Comparison of ENCODE assay signal across 2 cellular contexts in genomic region chr10:53432035-53432434, GRCh38.
TF ChIP-seq lines count a peak whose summit lies in the region.

No MANE protein-coding gene starts in this region.

TF ChIP-seq in SK-N-SH, 30 proteins besides CTCF, POLR2A, EP300 and RAD21 (continued from another document):
- TF ChIP-seq NRF1 (IDR thresholded peaks at IDR 0.05; ENCODE audit: low read depth, low read length) (no peak), FOXJ3 (CRISPR knock-in tag; IDR thresholded peaks at IDR 0.05) (no peak)

TF ChIP-seq in SK-N-SH treated with all-trans-retinoic acid at 6 μM for 48 hours, 23 proteins besides CTCF, POLR2A, EP300 and RAD21 (continued from another document):
- no peak for TF ChIP-seq ZNF70 (CRISPR knock-in tag; IDR thresholded peaks at IDR 0.05)
- TF ChIP-seq SNAI2 (CRISPR knock-in tag; IDR thresholded peaks at IDR 0.05) = no peak
- TF ChIP-seq ZFP3 (CRISPR knock-in tag; IDR thresholded peaks at IDR 0.05) = no peak
- TF ChIP-seq ESRRG (CRISPR knock-in tag; IDR thresholded peaks at IDR 0.05) = no peak
- TF ChIP-seq TOX (CRISPR knock-in tag; IDR thresholded peaks at IDR 0.05; ENCODE audit: borderline replicate concordance) = no peak
- TF ChIP-seq CSDC2 (CRISPR knock-in tag; IDR thresholded peaks at IDR 0.05) = no peak
- no peak for TF ChIP-seq ZNF565 (CRISPR knock-in tag; conservative IDR thresholded peaks at IDR 0.05; ENCODE audit: low read depth)
